ENCODE assay signal across 1 cellular context in genomic region chr2:59314367-59314766, GRCh38.
TF ChIP-seq lines count a peak whose summit lies in the region.

No MANE protein-coding gene starts in this region.

TF ChIP-seq in SK-N-SH, 30 proteins besides CTCF, POLR2A, EP300 and RAD21 (continued from another document):
- no peak for TF ChIP-seq REST (IDR thresholded peaks at IDR 0.05; ENCODE audit: low read depth, low read length)
- no peak for TF ChIP-seq MEF2A (IDR thresholded peaks at IDR 0.05; ENCODE audit: borderline replicate concordance, low read depth)
- no peak for TF ChIP-seq TEAD4 (IDR thresholded peaks at IDR 0.05; ENCODE audit: borderline replicate concordance, insufficient read depth)
- no peak for TF ChIP-seq NRF1 (IDR thresholded peaks at IDR 0.05; ENCODE audit: low read depth, low read length)
- TF ChIP-seq RXRA (IDR thresholded peaks at IDR 0.05; ENCODE audit: borderline replicate concordance, low read depth) = no peak
- no peak for TF ChIP-seq POLR2AphosphoS5 (IDR thresholded peaks at IDR 0.05; ENCODE audit: low read depth, low read length)
- no peak for TF ChIP-seq ELF1 (IDR thresholded peaks at IDR 0.05)
- TF ChIP-seq RFX5 (IDR thresholded peaks at IDR 0.05; ENCODE audit: low read length) = no peak
- no peak for TF ChIP-seq ZBTB33 (IDR thresholded peaks at IDR 0.05; ENCODE audit: borderline replicate concordance, low read depth)
- no peak for TF ChIP-seq IRF3 (IDR thresholded peaks at IDR 0.05; ENCODE audit: low read depth, low read length)
